Comparison of ENCODE assay signal across 32 cellular contexts in the genomic region with DNA sequence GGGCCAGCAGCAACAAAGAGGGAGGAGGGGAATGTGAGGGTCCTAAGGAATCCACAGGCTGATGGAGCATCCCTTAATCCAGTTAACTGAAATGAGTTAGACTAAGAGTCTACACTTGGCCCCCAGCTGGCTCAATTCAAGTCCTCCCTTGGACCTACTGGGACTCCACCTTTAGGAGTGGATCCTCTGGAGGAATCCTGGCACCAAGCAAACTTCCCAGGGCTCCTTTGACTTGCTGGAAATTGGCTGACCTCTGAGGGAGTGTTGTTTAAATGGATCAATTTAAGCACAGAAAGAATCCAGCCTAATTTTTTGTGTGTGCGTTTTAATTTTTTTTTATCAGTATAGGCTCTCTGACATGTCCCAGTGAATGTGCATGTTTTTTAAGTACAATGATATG.
"Had no signal": no experiment of that assay in that cellular context is flagged by ENCODE, and none has a peak within 500 bp of the region (broad histone marks: within the 10 kb centered on the region; RNA-seq: fewer than 3 reads in every experiment).

No MANE protein-coding gene starts in this region.

- H3K4me3 Mint-ChIP-seq: activated B cell treated with CpG ODN at 0.5 μM for 24 hours; activated CD8-positive, alpha-beta T cell treated with anti-CD3 and anti-CD28 coated beads for 36 hours; activated naive CD4-positive, alpha-beta T cell treated with anti-CD3 and anti-CD28 coated beads, Interleukin-2, amount 50 U/mL, for 24 hours; activated naive CD8-positive, alpha-beta T cell treated with anti-CD3 and anti-CD28 coated beads, Interleukin-2, amount 10 ng/mL, durations not matched to agents 7 days and 5 days; activated T-cell treated with anti-CD3 and anti-CD28 coated beads, Interleukin-2, amount 50 U/mL, for 24 hours; T-helper 1 cell treated with Interleukin-12 subunit alpha and Interleukin-12 subunit beta and Interleukin-4 antibody, amounts not matched to agents 30 μg/mL and 1 μg/mL, for 36 hours; T-helper 2 cell treated with Interferon-gamma antibody and Interleukin-4, amounts not matched to agents 5 μg/mL and 100 μg/mL, for 36 hours had no signal

- H3K36me3 ChIP-seq: ascending aorta, breast epithelium, Peyer's patch, SJSA1 had no signal

- H3K27ac ChIP-seq: ascending aorta, breast epithelium, Peyer's patch had no signal

- H3K27ac Mint-ChIP-seq: activated B cell treated with CpG ODN at 0.5 μM for 24 hours; activated CD8-positive, alpha-beta T cell treated with anti-CD3 and anti-CD28 coated beads for 36 hours; activated naive CD4-positive, alpha-beta T cell treated with anti-CD3 and anti-CD28 coated beads, Interleukin-2, amount 50 U/mL, for 24 hours; activated naive CD8-positive, alpha-beta T cell treated with anti-CD3 and anti-CD28 coated beads, Interleukin-2, amount 10 ng/mL, durations not matched to agents 7 days and 5 days; activated T-cell treated with anti-CD3 and anti-CD28 coated beads, Interleukin-2, amount 50 U/mL, for 24 hours; activated T-helper 2 cell treated with anti-CD3 and anti-CD28 coated beads, Interferon-gamma antibody, Interleukin-2, Interleukin-4, amounts not matched to agents 10 μg/mL and 5 μg/mL and 100 μg/mL, durations not matched to agents 14 hours and 24 hours and 36 hours; T-helper 1 cell treated with Interleukin-12 subunit alpha and Interleukin-12 subunit beta and Interleukin-4 antibody, amounts not matched to agents 30 μg/mL and 1 μg/mL, for 36 hours; T-helper 2 cell treated with Interferon-gamma antibody and Interleukin-4, amounts not matched to agents 5 μg/mL and 100 μg/mL, for 36 hours had no signal

- H3K36me3 Mint-ChIP-seq: activated naive CD4-positive, alpha-beta T cell treated with anti-CD3 and anti-CD28 coated beads, Interleukin-2, amount 50 U/mL, for 24 hours; activated naive CD8-positive, alpha-beta T cell treated with anti-CD3 and anti-CD28 coated beads, Interleukin-2, amount 10 ng/mL, durations not matched to agents 7 days and 5 days had no signal

- DNase-seq: activated B cell treated with CpG ODN at 0.5 μM for 24 hours; activated CD4-positive, alpha-beta T cell treated with anti-CD3 and anti-CD28 coated beads for 1 hour; activated CD4-positive, alpha-beta T cell treated with anti-CD3 and anti-CD28 coated beads for 48 hours; activated CD8-positive, alpha-beta T cell treated with anti-CD3 and anti-CD28 coated beads for 36 hours; activated gamma-delta T cell; activated naive CD4-positive, alpha-beta T cell treated with Interleukin-2 at 50 U/mL for 16 hours; activated naive CD8-positive, alpha-beta T cell treated with anti-CD3 and anti-CD28 coated beads, Interleukin-2, amount 10 ng/mL, durations not matched to agents 7 days and 5 days; activated T-cell treated with anti-CD3 and anti-CD28 coated beads, Interleukin-2, amount 50 U/mL, for 24 hours; amygdala; body of pancreas; NCI-H1092 treated with DMSO at 0.1 percent for 48 hours; NCI-H1417; NCI-H146; NCI-H187; NCI-H2029 treated with DMSO at 0.1 percent for 48 hours; NCI-H2107; NCI-H2171; NCI-H510A; NCI-H526; NCI-H774; PC-3; Peyer's patch; RPMI8226; SHP77 treated with DMSO at 0.1 percent for 48 hours; SK-N-SH had no signal

- H3K4me3 ChIP-seq: ascending aorta, body of pancreas, breast epithelium, Peyer's patch, SJSA1 had no signal

- H3K9me3 Mint-ChIP-seq: activated B cell treated with CpG ODN at 0.5 μM for 24 hours; activated CD8-positive, alpha-beta T cell treated with anti-CD3 and anti-CD28 coated beads for 36 hours; activated naive CD4-positive, alpha-beta T cell treated with anti-CD3 and anti-CD28 coated beads, Interleukin-2, amount 50 U/mL, for 24 hours; activated naive CD8-positive, alpha-beta T cell treated with anti-CD3 and anti-CD28 coated beads, Interleukin-2, amount 10 ng/mL, durations not matched to agents 7 days and 5 days; activated T-cell treated with anti-CD3 and anti-CD28 coated beads, Interleukin-2, amount 50 U/mL, for 24 hours; activated T-helper 2 cell treated with anti-CD3 and anti-CD28 coated beads, Interferon-gamma antibody, Interleukin-2, Interleukin-4, amounts not matched to agents 10 μg/mL and 5 μg/mL and 100 μg/mL, durations not matched to agents 14 hours and 24 hours and 36 hours; T-helper 1 cell treated with Interleukin-12 subunit alpha and Interleukin-12 subunit beta and Interleukin-4 antibody, amounts not matched to agents 30 μg/mL and 1 μg/mL, for 36 hours; T-helper 2 cell treated with Interferon-gamma antibody and Interleukin-4, amounts not matched to agents 5 μg/mL and 100 μg/mL, for 36 hours had no signal

- H3K4me1 ChIP-seq: breast epithelium, Peyer's patch had no signal

- H3K9me3 ChIP-seq: ascending aorta, body of pancreas, breast epithelium, Peyer's patch, SJSA1, SK-N-SH had no signal

- ATAC-seq: activated CD8-positive, alpha-beta T cell treated with anti-CD3 and anti-CD28 coated beads for 36 hours; body of pancreas; PC-3 had no signal

- H3K27me3 Mint-ChIP-seq: activated naive CD4-positive, alpha-beta T cell treated with anti-CD3 and anti-CD28 coated beads, Interleukin-2, amount 50 U/mL, for 24 hours had no signal

- H3K27me3 ChIP-seq: ascending aorta, body of pancreas, breast epithelium, Peyer's patch, SJSA1 had no signal
